In the genomic region with DNA sequence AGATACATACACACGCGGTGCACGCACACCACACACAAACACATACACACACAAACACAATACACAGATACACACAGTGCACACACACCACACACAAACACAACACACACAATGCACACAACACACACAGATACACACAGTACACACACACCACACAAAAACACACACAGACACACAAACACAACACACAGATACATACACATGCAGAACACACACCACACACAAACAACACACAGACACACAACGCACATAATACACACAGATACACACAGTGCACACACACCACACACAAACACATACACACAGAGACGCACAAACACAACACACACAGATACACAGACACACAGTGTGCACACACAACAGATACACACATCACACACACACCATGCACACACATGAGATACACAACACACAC, we compare ENCODE assay signal across 2 cellular contexts.
TF ChIP-seq lines count a peak whose summit lies in the region.

No MANE protein-coding gene starts in this region.

TF ChIP-seq in HEK293, 187 proteins besides CTCF, POLR2A, EP300 and RAD21 (continues in another document):
- TF ChIP-seq ZNF544 (tag by site-specific recombination; IDR thresholded peaks at IDR 0.05) (peak; percentile 61; the same call in 1 of the 2 replicates), ZNF791 (tag by site-specific recombination; IDR thresholded peaks at IDR 0.05) (no peak), ZNF391 (tag by site-specific recombination; IDR thresholded peaks at IDR 0.05; ENCODE audit: borderline replicate concordance, low read depth) (no peak), ZNF645 (tag by site-specific recombination; IDR thresholded peaks at IDR 0.05) (peak; percentile 38; the same call in 1 of the 2 replicates), OSR2 (tag by site-specific recombination; IDR thresholded peaks at IDR 0.05) (no peak; the same call in 1 of the 2 replicates), KLF8 (tag by site-specific recombination; IDR thresholded peaks at IDR 0.05) (peak; percentile 25; the same call in 1 of the 2 replicates), ZNF48 (tag by site-specific recombination; IDR thresholded peaks at IDR 0.05) (no peak), ZSCAN4 (tag by site-specific recombination; IDR thresholded peaks at IDR 0.05) (peak; percentile 65), ZNF266 (tag by site-specific recombination; IDR thresholded peaks at IDR 0.05; ENCODE audit: low read depth) (peak; percentile 30; the same call in 1 of the 2 replicates), ZNF660 (tag by site-specific recombination; IDR thresholded peaks at IDR 0.05) (no peak), ZNF211 (tag by site-specific recombination; IDR thresholded peaks at IDR 0.05; ENCODE audit: low read depth) (0 out of 2 replicates have a peak, but pooled peaks have one; percentile 4), ZNF140 (tag by site-specific recombination; IDR thresholded peaks at IDR 0.05) (no peak), ZNF148 (tag by site-specific recombination; IDR thresholded peaks at IDR 0.05; ENCODE audit: borderline replicate concordance) (0 out of 2 replicates have a peak, but pooled peaks have one; percentile 34), ZNF785 (tag by site-specific recombination; IDR thresholded peaks at IDR 0.05) (0 out of 2 replicates have a peak, but pooled peaks have one; percentile 49), ZNF530 (tag by site-specific recombination; IDR thresholded peaks at IDR 0.05; ENCODE audit: low read depth) (no peak), SETDB1 (IDR thresholded peaks at IDR 0.05; ENCODE audit: insufficient read length, low read length) (no peak), TCF7L2 (IDR thresholded peaks at IDR 0.05; ENCODE audit: borderline replicate concordance, low read depth, low read length) (no peak), ZNF433 (tag by site-specific recombination; IDR thresholded peaks at IDR 0.05; ENCODE audit: low read depth) (no peak), GFI1B (tag by site-specific recombination; IDR thresholded peaks at IDR 0.05) (no peak), OVOL3 (tag by site-specific recombination; IDR thresholded peaks at IDR 0.05) (no peak), KLF10 (tag by site-specific recombination; IDR thresholded peaks at IDR 0.05) (no peak), ZNF366 (tag by site-specific recombination; conservative IDR thresholded peaks at IDR 0.05) (no peak), KLF7 (tag by site-specific recombination; IDR thresholded peaks at IDR 0.05; ENCODE audit: borderline replicate concordance) (no peak), ZNF302 (tag by site-specific recombination; IDR thresholded peaks at IDR 0.05; ENCODE audit: low read depth) (no peak)
- TF ChIP-seq, protein P1, sequence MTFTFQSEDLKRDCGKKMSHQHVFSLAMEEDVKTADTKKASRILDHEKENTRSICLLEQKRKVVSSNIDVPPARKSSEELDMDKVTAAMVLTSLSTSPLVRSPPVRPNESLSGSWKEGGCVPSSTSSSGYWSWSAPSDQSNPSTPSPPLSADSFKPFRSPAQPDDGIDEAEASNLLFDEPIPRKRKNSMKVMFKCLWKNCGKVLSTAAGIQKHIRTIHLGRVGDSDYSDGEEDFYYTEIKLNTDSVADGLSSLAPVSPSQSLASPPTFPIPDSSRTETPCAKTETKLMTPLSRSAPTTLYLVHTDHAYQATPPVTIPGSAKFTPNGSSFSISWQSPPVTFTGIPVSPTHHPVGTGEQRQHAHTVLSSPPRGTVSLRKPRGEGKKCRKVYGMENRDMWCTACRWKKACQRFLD (tag by site-specific recombination; IDR thresholded peaks at IDR 0.05): no peak
- TF ChIP-seq, protein P2, sequence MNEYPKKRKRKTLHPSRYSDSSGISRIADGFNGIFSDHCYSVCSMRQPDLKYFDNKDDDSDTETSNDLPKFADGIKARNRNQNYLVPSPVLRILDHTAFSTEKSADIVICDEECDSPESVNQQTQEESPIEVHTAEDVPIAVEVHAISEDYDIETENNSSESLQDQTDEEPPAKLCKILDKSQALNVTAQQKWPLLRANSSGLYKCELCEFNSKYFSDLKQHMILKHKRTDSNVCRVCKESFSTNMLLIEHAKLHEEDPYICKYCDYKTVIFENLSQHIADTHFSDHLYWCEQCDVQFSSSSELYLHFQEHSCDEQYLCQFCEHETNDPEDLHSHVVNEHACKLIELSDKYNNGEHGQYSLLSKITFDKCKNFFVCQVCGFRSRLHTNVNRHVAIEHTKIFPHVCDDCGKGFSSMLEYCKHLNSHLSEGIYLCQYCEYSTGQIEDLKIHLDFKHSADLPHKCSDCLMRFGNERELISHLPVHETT (tag by site-specific recombination; IDR thresholded peaks at IDR 0.05): peak; percentile 53; the same call in 1 of the 2 replicates

TF ChIP-seq in K562, 482 proteins besides CTCF, POLR2A, EP300 and RAD21 (continues in another document):
- peak in 1 of 2 experiments; percentile 32; a peak in 1 of 4 replicates for TF ChIP-seq MLLT1 (IDR thresholded peaks at IDR 0.05)
- TF ChIP-seq RNF2 (IDR thresholded peaks at IDR 0.05): no peak
- TF ChIP-seq SFPQ (IDR thresholded peaks at IDR 0.05; ENCODE audit: low read depth, low read length): no peak
- 0 out of 4 replicates have a peak, but pooled peaks of 1 of the 2 experiments have one; percentile 24 for TF ChIP-seq KDM1A (IDR thresholded peaks at IDR 0.05)
- peak; percentile 89 for TF ChIP-seq PHF20 (IDR thresholded peaks at IDR 0.05; ENCODE audit: partially characterized antibody)
- peak; percentile 32; the same call in 1 of the 2 replicates for TF ChIP-seq NBN (IDR thresholded peaks at IDR 0.05; ENCODE audit: low read depth)
- TF ChIP-seq, protein P3, sequence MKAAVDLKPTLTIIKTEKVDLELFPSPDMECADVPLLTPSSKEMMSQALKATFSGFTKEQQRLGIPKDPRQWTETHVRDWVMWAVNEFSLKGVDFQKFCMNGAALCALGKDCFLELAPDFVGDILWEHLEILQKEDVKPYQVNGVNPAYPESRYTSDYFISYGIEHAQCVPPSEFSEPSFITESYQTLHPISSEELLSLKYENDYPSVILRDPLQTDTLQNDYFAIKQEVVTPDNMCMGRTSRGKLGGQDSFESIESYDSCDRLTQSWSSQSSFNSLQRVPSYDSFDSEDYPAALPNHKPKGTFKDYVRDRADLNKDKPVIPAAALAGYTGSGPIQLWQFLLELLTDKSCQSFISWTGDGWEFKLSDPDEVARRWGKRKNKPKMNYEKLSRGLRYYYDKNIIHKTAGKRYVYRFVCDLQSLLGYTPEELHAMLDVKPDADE (conservative IDR thresholded peaks at IDR 0.05; ENCODE audit: control insufficient read depth, low read depth, low read length): no peak
- TF ChIP-seq ZFP91 (CRISPR knock-in tag; IDR thresholded peaks at IDR 0.05): no peak
- TF ChIP-seq RCOR1 (IDR thresholded peaks at IDR 0.05; ENCODE audit: borderline replicate concordance in 1 of 2, low read depth in 2 of 2, low read length in 2 of 2): no peak
- no peak for TF ChIP-seq ZFP30 (CRISPR knock-in tag; IDR thresholded peaks at IDR 0.05; ENCODE audit: borderline replicate concordance)
- no peak for TF ChIP-seq ZNF12 (CRISPR knock-in tag; IDR thresholded peaks at IDR 0.05)
- peak in 1 of 2 experiments; percentile 60; a peak in 1 of 4 replicates for TF ChIP-seq TRIM24 (IDR thresholded peaks at IDR 0.05)
- no peak for TF ChIP-seq CEBPG (CRISPR knock-in tag; IDR thresholded peaks at IDR 0.05)
- no peak for TF ChIP-seq CEBPG (tag; conservative IDR thresholded peaks at IDR 0.05 in 1 of 2, IDR thresholded peaks at IDR 0.05 in 1 of 2)
- 0 out of 2 replicates have a peak, but pooled peaks have one; percentile 37 for TF ChIP-seq MYBL2 (IDR thresholded peaks at IDR 0.05; ENCODE audit: low read depth)
- TF ChIP-seq MYBL2 (CRISPR knock-in tag; IDR thresholded peaks at IDR 0.05; ENCODE audit: borderline replicate concordance): no peak
- TF ChIP-seq RBBP5 (IDR thresholded peaks at IDR 0.05; ENCODE audit: borderline replicate concordance, insufficient read depth, low read length, poor library complexity, severe bottlenecking): no peak
- no peak for TF ChIP-seq NR4A1 (CRISPR knock-in tag; IDR thresholded peaks at IDR 0.05)
- no peak for TF ChIP-seq NR4A1 (tag; IDR thresholded peaks at IDR 0.05)
- TF ChIP-seq CBX3 (IDR thresholded peaks at IDR 0.05; ENCODE audit: borderline replicate concordance in 1 of 2, low read length in 2 of 2): 0 out of 3 replicates have a peak, but pooled peaks of 1 of the 2 experiments have one; percentile 19
- peak in 1 of 2 experiments; percentile 30; a peak in 1 of 4 replicates for TF ChIP-seq ARNT (IDR thresholded peaks at IDR 0.05)
- TF ChIP-seq ZKSCAN1 (IDR thresholded peaks at IDR 0.05; ENCODE audit: low read depth, low read length): no peak
- TF ChIP-seq, protein P4, sequence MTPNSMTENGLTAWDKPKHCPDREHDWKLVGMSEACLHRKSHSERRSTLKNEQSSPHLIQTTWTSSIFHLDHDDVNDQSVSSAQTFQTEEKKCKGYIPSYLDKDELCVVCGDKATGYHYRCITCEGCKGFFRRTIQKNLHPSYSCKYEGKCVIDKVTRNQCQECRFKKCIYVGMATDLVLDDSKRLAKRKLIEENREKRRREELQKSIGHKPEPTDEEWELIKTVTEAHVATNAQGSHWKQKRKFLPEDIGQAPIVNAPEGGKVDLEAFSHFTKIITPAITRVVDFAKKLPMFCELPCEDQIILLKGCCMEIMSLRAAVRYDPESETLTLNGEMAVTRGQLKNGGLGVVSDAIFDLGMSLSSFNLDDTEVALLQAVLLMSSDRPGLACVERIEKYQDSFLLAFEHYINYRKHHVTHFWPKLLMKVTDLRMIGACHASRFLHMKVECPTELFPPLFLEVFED (CRISPR knock-in tag; conservative IDR thresholded peaks at IDR 0.05): peak; percentile 57; the same call in 1 of the 2 replicates
- TF ChIP-seq TSC22D4 (tag; IDR thresholded peaks at IDR 0.05): no peak
- TF ChIP-seq HDAC1 (IDR thresholded peaks at IDR 0.05): peak in 1 of 2 experiments; percentile 55; a peak in 1 of 4 replicates
- no peak for TF ChIP-seq ZNF274 (IDR thresholded peaks at IDR 0.05; ENCODE audit: borderline replicate concordance, low read depth, low read length)
- TF ChIP-seq POLR2AphosphoS5 (IDR thresholded peaks at IDR 0.05; ENCODE audit: control insufficient read depth, insufficient read depth, low read depth, low read length): no peak
- TF ChIP-seq ZBTB26 (CRISPR knock-in tag; IDR thresholded peaks at IDR 0.05): 0 out of 2 replicates have a peak, but pooled peaks have one; percentile 68
- TF ChIP-seq ZKSCAN3 (CRISPR knock-in tag; IDR thresholded peaks at IDR 0.05): no peak
